ENCODE assay signal across 8 cellular contexts in the genomic region with DNA sequence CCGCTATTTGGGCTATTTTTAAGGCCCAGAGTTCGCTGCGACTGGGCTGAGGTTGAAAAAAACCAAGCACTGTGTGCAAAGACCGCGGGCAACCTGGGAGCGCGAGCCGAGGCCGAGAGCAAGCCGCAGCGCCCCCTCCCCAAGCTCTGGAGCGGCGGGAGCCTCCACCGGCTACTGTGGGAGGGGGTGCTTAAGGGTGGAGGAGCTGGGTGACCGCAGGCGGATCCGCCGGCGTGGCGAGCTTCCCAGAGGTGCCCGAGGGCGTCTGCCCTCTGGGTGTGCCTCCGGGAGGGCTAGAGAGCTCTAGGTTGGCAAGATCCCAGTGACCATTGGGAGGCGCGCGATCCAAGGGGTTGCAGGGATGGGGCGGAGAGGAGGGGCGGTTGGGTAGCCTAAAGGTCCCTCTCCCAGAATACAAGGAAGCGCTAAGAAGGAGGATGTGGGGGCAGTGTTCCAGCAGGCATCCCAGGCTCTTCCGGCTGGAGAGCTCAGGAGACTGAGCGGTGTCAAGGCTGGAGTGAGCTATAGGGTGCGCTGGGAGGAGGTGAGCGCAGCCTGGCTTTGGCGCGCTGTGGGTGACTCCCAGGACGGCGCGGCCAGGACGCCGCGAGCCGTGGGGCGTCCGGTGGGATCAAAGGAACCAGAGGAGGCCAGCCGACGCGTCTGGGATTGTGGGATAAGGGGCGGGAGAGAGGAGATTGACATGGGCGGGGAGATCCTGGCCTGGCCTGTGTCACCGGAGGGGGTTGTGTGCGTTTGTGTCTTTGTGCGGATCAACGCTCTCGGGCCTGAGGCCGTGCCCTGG. TPM values are rescaled to one million over a fixed set of nuclear protein-coding genes. Genes with fewer than 3 reads are reported as not detected.
DNase-seq lines count a peak whose midpoint lies in the region; ATAC-seq, FAIRE-seq and TF ChIP-seq lines count a peak whose summit lies in the region.

No MANE protein-coding gene starts in this region.

- H3F3A ChIP-seq in neural progenitor cell (ENCODE audit: low read depth): peaks cover 28% of the 10 kb centered on the region

- H3K27me3 Mint-ChIP-seq in astrocyte (ENCODE audit: low read depth, unreplicated experiment) (peaks cover 91% of the 10 kb centered on the region), neural progenitor cell (ENCODE audit: insufficient read depth, low read depth) (peaks cover 92% of the 10 kb centered on the region)
- peaks cover 92% of the 10 kb centered on the region for H3K27me3 Mint-ChIP-seq in stimulated activated memory B cell treated with anti-CD40 and anti-IgM and Interleukin-4, amounts not matched to agents 10 μg/mL and 1 μg/mL and 100 μg/mL, for 72 hours

- H3K27me3 ChIP-seq in astrocyte (ENCODE audit: insufficient read depth, low read length): peaks cover 95% of the 10 kb centered on the region
- H3K27me3 ChIP-seq in neural progenitor cell: peaks cover 100% of the 10 kb centered on the region

- H3K27ac ChIP-seq in astrocyte (ENCODE audit: low read depth, low read length) (no peak overlapping the region), neural progenitor cell (no peak overlapping the region)

- H4K20me1 ChIP-seq in astrocyte (ENCODE audit: insufficient read depth, low read length) (no peaks in the 10 kb centered on the region), neural progenitor cell (ENCODE audit: low read depth) (peaks cover 97% of the 10 kb centered on the region)

- H3K27ac Mint-ChIP-seq in astrocyte (ENCODE audit: unreplicated experiment) (peak overlapping the region; percentile 55), neural progenitor cell (no peak overlapping the region)
- no peak overlapping the region for H3K27ac Mint-ChIP-seq in stimulated activated memory B cell treated with anti-CD40 and anti-IgM and Interleukin-4, amounts not matched to agents 10 μg/mL and 1 μg/mL and 100 μg/mL, for 72 hours

- FAIRE-seq in astrocyte (lab: Jason Lieb, UNC): no peak

- H3K4me3 Mint-ChIP-seq in astrocyte (ENCODE audit: unreplicated experiment) (peak overlapping the region; percentile 50), neural progenitor cell (peak overlapping the region; percentile 73)
- no peak overlapping the region for H3K4me3 Mint-ChIP-seq in stimulated activated memory B cell treated with anti-CD40 and anti-IgM and Interleukin-4, amounts not matched to agents 10 μg/mL and 1 μg/mL and 100 μg/mL, for 72 hours

- H3K36me3 Mint-ChIP-seq in astrocyte (ENCODE audit: low read depth, unreplicated experiment): peaks cover 4% of the 10 kb centered on the region
- H3K36me3 Mint-ChIP-seq in neural progenitor cell: no peaks in the 10 kb centered on the region
- H3K36me3 Mint-ChIP-seq in stimulated activated memory B cell treated with anti-CD40 and anti-IgM and Interleukin-4, amounts not matched to agents 10 μg/mL and 1 μg/mL and 100 μg/mL, for 72 hours: no peaks in the 10 kb centered on the region

- H3K36me3 ChIP-seq in astrocyte (ENCODE audit: insufficient read depth, low read length): no peaks in the 10 kb centered on the region
- no peaks in the 10 kb centered on the region for H3K36me3 ChIP-seq in neural progenitor cell

- H3K9me3 ChIP-seq in astrocyte (ENCODE audit: insufficient read depth, low read depth, low read length): peaks cover 3% of the 10 kb centered on the region
- no peaks in the 10 kb centered on the region for H3K9me3 ChIP-seq in neural progenitor cell (ENCODE audit: low read depth)

- H3K4me1 Mint-ChIP-seq in astrocyte (ENCODE audit: low read depth, unreplicated experiment) (peaks cover 5% of the 10 kb centered on the region), neural progenitor cell (peaks cover 16% of the 10 kb centered on the region)
- H3K4me1 Mint-ChIP-seq in stimulated activated memory B cell treated with anti-CD40 and anti-IgM and Interleukin-4, amounts not matched to agents 10 μg/mL and 1 μg/mL and 100 μg/mL, for 72 hours: peaks cover 6% of the 10 kb centered on the region

- H3K4me3 ChIP-seq in astrocyte (ENCODE audit: insufficient read depth, low read depth, low read length) (no peak overlapping the region), neural progenitor cell (peak overlapping the region; percentile 45)

- H2AFZ ChIP-seq in astrocyte (ENCODE audit: low read depth, low read length) (no peak overlapping the region), neural progenitor cell (replicated peaks) (no peak overlapping the region)

- peaks cover 4% of the 10 kb centered on the region for H3K4me1 ChIP-seq in astrocyte (ENCODE audit: insufficient read depth, low read length)
- H3K4me1 ChIP-seq in neural progenitor cell: peaks cover 37% of the 10 kb centered on the region

- H3K79me2 ChIP-seq in astrocyte (ENCODE audit: insufficient read depth, low read length) (no peaks in the 10 kb centered on the region), neural progenitor cell (ENCODE audit: low read depth) (no peaks in the 10 kb centered on the region)

- peak; percentile 94 for DNase-seq in ELF-1 (ENCODE audit: low read depth, low spot score)
- DNase-seq in NCI-H2107 (lab: John Stamatoyannopoulos, UW): peak; percentile 43
- no peak for DNase-seq in astrocyte (ENCODE audit: low read depth)
- peak; percentile 85 for DNase-seq in neural progenitor cell (ENCODE audit: low spot score)

- no peak for ATAC-seq in GM19324 (IDR thresholded peaks at IDR 0.05; ENCODE audit: low FRiP score, unreplicated experiment)
- no peak for ATAC-seq in HG03097 (IDR thresholded peaks at IDR 0.05; ENCODE audit: low FRiP score, unreplicated experiment)
- no peak for ATAC-seq in HG03571 (IDR thresholded peaks at IDR 0.05; ENCODE audit: unreplicated experiment)
- ATAC-seq in stimulated activated memory B cell treated with anti-CD40 and anti-IgM and Interleukin-4, amounts not matched to agents 10 μg/mL and 1 μg/mL and 100 μg/mL, for 72 hours: no peak

- peaks cover 29% of the 10 kb centered on the region for H3K9me3 Mint-ChIP-seq in astrocyte (ENCODE audit: unreplicated experiment)
- H3K9me3 Mint-ChIP-seq in neural progenitor cell: peaks cover 2% of the 10 kb centered on the region
- no peaks in the 10 kb centered on the region for H3K9me3 Mint-ChIP-seq in stimulated activated memory B cell treated with anti-CD40 and anti-IgM and Interleukin-4, amounts not matched to agents 10 μg/mL and 1 μg/mL and 100 μg/mL, for 72 hours

- H3K4me2 ChIP-seq in astrocyte (ENCODE audit: low read length) (no peak overlapping the region), neural progenitor cell (peak overlapping the region; percentile 84)

- H3K9ac ChIP-seq in astrocyte (ENCODE audit: low read length): no peak overlapping the region
- no peak overlapping the region for H3K9ac ChIP-seq in neural progenitor cell

- TF ChIP-seq CTCF in astrocyte (IDR thresholded peaks at IDR 0.05; ENCODE audit: insufficient read depth, low read depth, low read length) (no peak), neural progenitor cell (IDR thresholded peaks at IDR 0.05) (peak; percentile 48)

RNA-seq across cellular contexts. Expression of gene DLX5, which starts 8.0 kb away (rescaled TPM):
- total RNA-seq in astrocyte: 1.3 and 1.9 TPM in 2 replicates
- not detected in 2 replicates for total RNA-seq in neural progenitor cell (ENCODE audit: low replicate concordance)

RNA-seq across cellular contexts. Expression of gene DLX6, which starts 11.2 kb away (rescaled TPM):
- total RNA-seq in astrocyte (0.25 TPM in 1 of 2 replicates, not detected in the other), neural progenitor cell (ENCODE audit: low replicate concordance) (0.19 TPM in 1 of 2 replicates, not detected in the other)
